In the genomic region with DNA sequence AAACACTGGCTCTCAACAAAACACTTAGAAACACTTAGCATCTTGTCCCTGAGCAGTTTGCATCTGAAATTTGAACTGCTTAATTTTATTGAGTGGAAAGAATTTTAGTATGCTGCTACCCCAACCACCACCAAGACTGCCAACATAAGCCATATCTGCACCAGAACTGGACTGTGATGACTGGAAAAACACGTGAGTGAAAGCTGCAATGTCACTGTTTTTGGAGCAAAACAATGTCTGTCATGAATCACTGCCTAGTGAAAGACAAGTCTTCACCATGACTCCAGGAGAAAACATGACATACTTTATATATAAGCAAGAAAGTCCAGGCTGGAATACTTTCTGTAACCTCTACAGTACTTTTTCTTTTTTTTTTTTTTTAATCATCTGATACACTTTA, we compare ENCODE assay signal across 21 cellular contexts.
DNase-seq lines count a peak whose midpoint lies in the region; FAIRE-seq and TF ChIP-seq lines count a peak whose summit lies in the region.
"Had no signal": no experiment of that assay in that cellular context is flagged by ENCODE, and none has a peak within 500 bp of the region (broad histone marks: within the 10 kb centered on the region; RNA-seq: fewer than 3 reads in every experiment).

No MANE protein-coding gene starts in this region.

- 0% methylated on average over 1 of the region's 1 CpG for WGBS in GM23248 (ENCODE audit: low coverage in 1 of 2, low lambda C conversion rate in 2 of 2, missing lambda C conversion rate in 2 of 2), 2 experiments

- DNase-seq in GM23248 (peak; percentile 33), HT1080 (ENCODE audit: low read depth) (peak; percentile 55), astrocyte of the spinal cord (ENCODE audit: low read depth, low spot score) (peak; percentile 28), left kidney (ENCODE audit: low read depth, low spot score) (peak; percentile 66), kidney (no peak), amniotic stem cell (lab: John Stamatoyannopoulos, UW) (no peak)
- no peak for DNase-seq in activated CD4-positive, CD25-positive, alpha-beta regulatory T cell treated with anti-CD3 and anti-CD28 coated beads, Interleukin-2, amount 50 U/mL, for 72 hours
- DNase-seq: activated B cell treated with CpG ODN at 0.5 μM for 24 hours; activated CD8-positive, alpha-beta T cell treated with anti-CD3 and anti-CD28 coated beads, Interleukin-2, amount 10 ng/mL, durations not matched to agents 7 days and 5 days; activated naive CD4-positive, alpha-beta T cell treated with anti-CD3 and anti-CD28 coated beads, Interleukin-2, amount 50 U/mL, for 16 hours; activated T-cell treated with anti-CD3 and anti-CD28 coated beads, Interleukin-2, amount 50 U/mL, for 4 hours; AML-193; HCEC 1CT; head of caudate nucleus; NCI-H1694 treated with DMSO at 0.1 percent for 48 hours; stimulated activated CD4-positive, alpha-beta T cell treated with anti-CD3 and anti-CD28 coated beads, Interleukin-4, amount 100 ng/mL, for 24 hours had no signal

- no peaks in the 10 kb centered on the region for H4K20me1 ChIP-seq in GM23248 (ENCODE audit: insufficient read depth)

- H3K4me1 ChIP-seq in GM23248 (ENCODE audit: insufficient read depth) (no peaks in the 10 kb centered on the region), kidney (ENCODE audit: control insufficient read depth in 1 of 2, insufficient read depth in 1 of 2, low read depth in 1 of 2, low read length in 2 of 2) (no peaks in the 10 kb centered on the region)
- H3K4me1 ChIP-seq: esophagus muscularis mucosa, vagina had no signal

- no peak overlapping the region for H2AFZ ChIP-seq in GM23248

- TF ChIP-seq CTCF in astrocyte of the spinal cord (IDR thresholded peaks at IDR 0.05; ENCODE audit: low read depth, low read length) (no peak), kidney (IDR thresholded peaks at IDR 0.05; ENCODE audit: borderline replicate concordance, extremely low read depth, insufficient read depth) (no peak)

- H3K9me3 ChIP-seq in GM23248 (ENCODE audit: low read depth) (no peaks in the 10 kb centered on the region), kidney (ENCODE audit: control insufficient read depth in 1 of 2, low read length in 2 of 2) (no peaks in the 10 kb centered on the region)
- H3K9me3 ChIP-seq: esophagus muscularis mucosa, vagina had no signal

- no peaks in the 10 kb centered on the region for H3K9me2 ChIP-seq in GM23248 (ENCODE audit: insufficient read depth)

- in situ Hi-C loops in GM23248 (cut with MboI) (no loop called here), astrocyte of the spinal cord (cut with HindIII; ENCODE audit: low sequenced_read_pairs) (no loop called here)

- H3F3A ChIP-seq in GM23248 (ENCODE audit: insufficient read depth) = no peaks in the 10 kb centered on the region

- 0 out of 2 replicates have a peak, but pooled peaks cover 6% of the 10 kb centered on the region for H3K27me3 ChIP-seq in GM23248 (replicated peaks; ENCODE audit: insufficient read depth)
- H3K27me3 ChIP-seq: esophagus muscularis mucosa, vagina had no signal

- no peaks in the 10 kb centered on the region for H3K36me3 ChIP-seq in GM23248 (ENCODE audit: low read depth)
- no peaks in the 10 kb centered on the region for H3K36me3 ChIP-seq in kidney (ENCODE audit: control insufficient read depth in 1 of 2, insufficient read depth in 2 of 2, low read length in 2 of 2)
- H3K36me3 ChIP-seq: esophagus muscularis mucosa, vagina had no signal

- no peak overlapping the region for H3K27ac ChIP-seq in GM23248
- no peak overlapping the region for H3K27ac ChIP-seq in kidney (ENCODE audit: low read depth in 2 of 2, low read length in 2 of 2)
- H3K27ac ChIP-seq: esophagus muscularis mucosa, skin epidermis, vagina had no signal

- H3K9ac ChIP-seq in GM23248 = no peak overlapping the region
- no peak overlapping the region for H3K9ac ChIP-seq in kidney (ENCODE audit: low read length in 2 of 2)

- no peak for FAIRE-seq in kidney (lab: Jason Lieb, UNC)
- FAIRE-seq: G401.6, K562 had no signal

- H3K4me3 ChIP-seq in GM23248 (no peak overlapping the region), astrocyte of the spinal cord (ENCODE audit: low read depth, low read length) (no peak overlapping the region), kidney (ENCODE audit: low read length in 2 of 2) (no peak overlapping the region)
- H3K4me3 ChIP-seq: esophagus muscularis mucosa, K562, skin epidermis, vagina had no signal

- H3K4me2 ChIP-seq in GM23248 (ENCODE audit: unreplicated experiment) = no peak overlapping the region

- intact Hi-C loops in kidney (cut with DNase I) = no loop called here

- H3K79me2 ChIP-seq in GM23248 (ENCODE audit: insufficient read depth) = no peaks in the 10 kb centered on the region

Comparison
In these comparisons a context has a peak if more than half of its experiments do, and no peak if none do; other contexts are left out.
1. DNase-seq: peak in GM23248 (single experiment), HT1080 (single experiment), astrocyte of the spinal cord (single experiment) and left kidney (single experiment); none in kidney (single experiment), activated CD4-positive, CD25-positive, alpha-beta regulatory T cell treated with anti-CD3 and anti-CD28 coated beads, Interleukin-2, amount 50 U/mL, for 72 hours (single experiment) and amniotic stem cell (single experiment).